ENCODE assay signal across 2 cellular contexts in the genomic region with DNA sequence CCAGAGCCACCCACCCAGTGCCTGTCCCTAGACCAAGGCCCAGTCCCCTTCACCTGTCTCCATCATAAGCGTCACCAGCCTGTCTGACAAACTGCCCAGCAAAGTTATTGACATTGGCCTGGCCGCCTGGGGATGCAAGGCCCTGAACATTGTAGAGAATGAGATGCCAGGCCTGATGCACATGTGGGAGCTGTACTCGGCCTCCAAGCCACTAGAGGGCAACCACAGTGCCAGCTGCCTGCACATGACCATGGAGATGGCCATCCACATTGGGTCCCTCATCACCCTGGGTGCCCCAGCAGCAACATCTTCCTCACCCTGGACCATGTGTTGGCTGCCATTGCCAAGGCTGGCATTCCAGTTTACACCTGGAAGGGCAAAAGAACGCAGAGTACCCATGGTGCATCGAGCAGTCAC.
TF ChIP-seq lines count a peak whose summit lies in the region.

No MANE protein-coding gene starts in this region.

TF ChIP-seq in SK-N-SH, 30 proteins besides CTCF, POLR2A, EP300 and RAD21 (continued from another document):
- TF ChIP-seq, protein P1, sequence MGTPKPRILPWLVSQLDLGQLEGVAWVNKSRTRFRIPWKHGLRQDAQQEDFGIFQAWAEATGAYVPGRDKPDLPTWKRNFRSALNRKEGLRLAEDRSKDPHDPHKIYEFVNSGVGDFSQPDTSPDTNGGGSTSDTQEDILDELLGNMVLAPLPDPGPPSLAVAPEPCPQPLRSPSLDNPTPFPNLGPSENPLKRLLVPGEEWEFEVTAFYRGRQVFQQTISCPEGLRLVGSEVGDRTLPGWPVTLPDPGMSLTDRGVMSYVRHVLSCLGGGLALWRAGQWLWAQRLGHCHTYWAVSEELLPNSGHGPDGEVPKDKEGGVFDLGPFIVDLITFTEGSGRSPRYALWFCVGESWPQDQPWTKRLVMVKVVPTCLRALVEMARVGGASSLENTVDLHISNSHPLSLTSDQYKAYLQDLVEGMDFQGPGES (IDR thresholded peaks at IDR 0.05; ENCODE audit: low read depth, low read length): no peak
- TF ChIP-seq MEF2A (IDR thresholded peaks at IDR 0.05; ENCODE audit: borderline replicate concordance, low read depth): no peak
- TF ChIP-seq, protein P2, sequence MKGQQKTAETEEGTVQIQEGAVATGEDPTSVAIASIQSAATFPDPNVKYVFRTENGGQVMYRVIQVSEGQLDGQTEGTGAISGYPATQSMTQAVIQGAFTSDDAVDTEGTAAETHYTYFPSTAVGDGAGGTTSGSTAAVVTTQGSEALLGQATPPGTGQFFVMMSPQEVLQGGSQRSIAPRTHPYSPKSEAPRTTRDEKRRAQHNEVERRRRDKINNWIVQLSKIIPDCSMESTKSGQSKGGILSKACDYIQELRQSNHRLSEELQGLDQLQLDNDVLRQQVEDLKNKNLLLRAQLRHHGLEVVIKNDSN (IDR thresholded peaks at IDR 0.05; ENCODE audit: borderline replicate concordance, low read depth): no peak
TF ChIP-seq in SK-N-SH: peak in this region for 0.

TF ChIP-seq in SK-N-SH treated with all-trans-retinoic acid at 6 μM for 48 hours, 23 proteins besides CTCF, POLR2A, EP300 and RAD21 (continued from another document):
- TF ChIP-seq, protein P3, sequence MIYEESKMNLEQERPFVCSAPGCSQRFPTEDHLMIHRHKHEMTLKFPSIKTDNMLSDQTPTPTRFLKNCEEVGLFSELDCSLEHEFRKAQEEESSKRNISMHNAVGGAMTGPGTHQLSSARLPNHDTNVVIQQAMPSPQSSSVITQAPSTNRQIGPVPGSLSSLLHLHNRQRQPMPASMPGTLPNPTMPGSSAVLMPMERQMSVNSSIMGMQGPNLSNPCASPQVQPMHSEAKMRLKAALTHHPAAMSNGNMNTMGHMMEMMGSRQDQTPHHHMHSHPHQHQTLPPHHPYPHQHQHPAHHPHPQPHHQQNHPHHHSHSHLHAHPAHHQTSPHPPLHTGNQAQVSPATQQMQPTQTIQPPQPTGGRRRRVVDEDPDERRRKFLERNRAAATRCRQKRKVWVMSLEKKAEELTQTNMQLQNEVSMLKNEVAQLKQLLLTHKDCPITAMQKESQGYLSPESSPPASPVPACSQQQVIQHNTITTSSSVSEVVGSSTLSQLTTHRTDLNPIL (CRISPR knock-in tag; IDR thresholded peaks at IDR 0.05; ENCODE audit: low read depth): no peak
- TF ChIP-seq, protein P4, sequence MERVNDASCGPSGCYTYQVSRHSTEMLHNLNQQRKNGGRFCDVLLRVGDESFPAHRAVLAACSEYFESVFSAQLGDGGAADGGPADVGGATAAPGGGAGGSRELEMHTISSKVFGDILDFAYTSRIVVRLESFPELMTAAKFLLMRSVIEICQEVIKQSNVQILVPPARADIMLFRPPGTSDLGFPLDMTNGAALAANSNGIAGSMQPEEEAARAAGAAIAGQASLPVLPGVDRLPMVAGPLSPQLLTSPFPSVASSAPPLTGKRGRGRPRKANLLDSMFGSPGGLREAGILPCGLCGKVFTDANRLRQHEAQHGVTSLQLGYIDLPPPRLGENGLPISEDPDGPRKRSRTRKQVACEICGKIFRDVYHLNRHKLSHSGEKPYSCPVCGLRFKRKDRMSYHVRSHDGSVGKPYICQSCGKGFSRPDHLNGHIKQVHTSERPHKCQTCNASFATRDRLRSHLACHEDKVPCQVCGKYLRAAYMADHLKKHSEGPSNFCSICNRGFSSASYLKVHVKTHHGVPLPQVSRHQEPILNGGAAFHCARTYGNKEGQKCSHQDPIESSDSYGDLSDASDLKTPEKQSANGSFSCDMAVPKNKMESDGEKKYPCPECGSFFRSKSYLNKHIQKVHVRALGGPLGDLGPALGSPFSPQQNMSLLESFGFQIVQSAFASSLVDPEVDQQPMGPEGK (CRISPR knock-in tag; IDR thresholded peaks at IDR 0.05; ENCODE audit: borderline replicate concordance): no peak
- no peak for TF ChIP-seq RARB (CRISPR knock-in tag; IDR thresholded peaks at IDR 0.05)
- TF ChIP-seq, protein P5, sequence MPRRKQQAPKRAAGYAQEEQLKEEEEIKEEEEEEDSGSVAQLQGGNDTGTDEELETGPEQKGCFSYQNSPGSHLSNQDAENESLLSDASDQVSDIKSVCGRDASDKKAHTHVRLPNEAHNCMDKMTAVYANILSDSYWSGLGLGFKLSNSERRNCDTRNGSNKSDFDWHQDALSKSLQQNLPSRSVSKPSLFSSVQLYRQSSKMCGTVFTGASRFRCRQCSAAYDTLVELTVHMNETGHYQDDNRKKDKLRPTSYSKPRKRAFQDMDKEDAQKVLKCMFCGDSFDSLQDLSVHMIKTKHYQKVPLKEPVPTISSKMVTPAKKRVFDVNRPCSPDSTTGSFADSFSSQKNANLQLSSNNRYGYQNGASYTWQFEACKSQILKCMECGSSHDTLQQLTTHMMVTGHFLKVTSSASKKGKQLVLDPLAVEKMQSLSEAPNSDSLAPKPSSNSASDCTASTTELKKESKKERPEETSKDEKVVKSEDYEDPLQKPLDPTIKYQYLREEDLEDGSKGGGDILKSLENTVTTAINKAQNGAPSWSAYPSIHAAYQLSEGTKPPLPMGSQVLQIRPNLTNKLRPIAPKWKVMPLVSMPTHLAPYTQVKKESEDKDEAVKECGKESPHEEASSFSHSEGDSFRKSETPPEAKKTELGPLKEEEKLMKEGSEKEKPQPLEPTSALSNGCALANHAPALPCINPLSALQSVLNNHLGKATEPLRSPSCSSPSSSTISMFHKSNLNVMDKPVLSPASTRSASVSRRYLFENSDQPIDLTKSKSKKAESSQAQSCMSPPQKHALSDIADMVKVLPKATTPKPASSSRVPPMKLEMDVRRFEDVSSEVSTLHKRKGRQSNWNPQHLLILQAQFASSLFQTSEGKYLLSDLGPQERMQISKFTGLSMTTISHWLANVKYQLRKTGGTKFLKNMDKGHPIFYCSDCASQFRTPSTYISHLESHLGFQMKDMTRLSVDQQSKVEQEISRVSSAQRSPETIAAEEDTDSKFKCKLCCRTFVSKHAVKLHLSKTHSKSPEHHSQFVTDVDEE (CRISPR knock-in tag; IDR thresholded peaks at IDR 0.05): no peak
- TF ChIP-seq ZFP3 (CRISPR knock-in tag; IDR thresholded peaks at IDR 0.05): no peak
